17 cellular contexts compared by ENCODE assay signal in genomic region chr1:86779308-86780191, GRCh38.
DNase-seq lines count a peak whose midpoint lies in the region; ATAC-seq and TF ChIP-seq lines count a peak whose summit lies in the region.
"Had no signal": no experiment of that assay in that cellular context is flagged by ENCODE, and none has a peak within 500 bp of the region (broad histone marks: within the 10 kb centered on the region; RNA-seq: fewer than 3 reads in every experiment).

No MANE protein-coding gene starts in this region.

- no TSS peak for BruUV-seq in mammary epithelial cell (replicated peaks; lab: Mats Ljungman, UMichigan)

- H2BK15ac ChIP-seq in mesenchymal stem cell (ENCODE audit: low read depth, poor library complexity, severe bottlenecking) = no peak overlapping the region

- H3K4me1 Mint-ChIP-seq in CD14-positive monocyte = peaks cover 37% of the 10 kb centered on the region

- no peaks in the 10 kb centered on the region for H3K27me3 Mint-ChIP-seq in CD14-positive monocyte (ENCODE audit: low read depth in 3 of 3)
- H3K27me3 Mint-ChIP-seq: naive thymus-derived CD8-positive, alpha-beta T cell had no signal

- H2BK5ac ChIP-seq in mesenchymal stem cell (ENCODE audit: low read depth, low read length, poor library complexity, severe bottlenecking) = no peak overlapping the region

- no peak for TF ChIP-seq CTCF in mammary epithelial cell (conservative IDR thresholded peaks at IDR 0.05 in 1 of 2, IDR thresholded peaks at IDR 0.05 in 1 of 2; ENCODE audit: extremely low read depth in 1 of 2, insufficient read depth in 1 of 2, low read depth in 1 of 2, low read length in 2 of 2)
- no peak for TF ChIP-seq CTCF in CD14-positive monocyte (IDR thresholded peaks at IDR 0.05)

- H4K20me1 ChIP-seq in mammary epithelial cell (ENCODE audit: insufficient read depth, low read length) = no peaks in the 10 kb centered on the region

- DNase-seq in DMS 273 treated with DMSO at 0.1 percent for 48 hours (lab: John Stamatoyannopoulos, UW) (peak; percentile 23), NCI-H2107 (lab: John Stamatoyannopoulos, UW) (peak; percentile 73), mammary epithelial cell (peak; percentile 21), mesenchymal stem cell (peak; percentile 50), NCI-H1436 treated with DMSO at 0.1 percent for 48 hours (lab: John Stamatoyannopoulos, UW) (no peak), CD14-positive monocyte (ENCODE audit: low spot score) (no peak), NOMO-1 treated with DMSO at 0.1 percent for 48 hours (lab: John Stamatoyannopoulos, UW; ENCODE audit: unreplicated experiment) (no peak)
- DNase-seq: activated T-cell treated with anti-CD3 and anti-CD28 coated beads, Interleukin-2, amount 50 U/mL, for 1 hour; erythroblast; naive thymus-derived CD8-positive, alpha-beta T cell; NCI-H2081; SHP77 treated with DMSO at 0.1 percent for 48 hours; uterus had no signal

- no peak overlapping the region for H3K14ac ChIP-seq in mesenchymal stem cell (ENCODE audit: low read length in 2 of 2)

- H3K36me3 ChIP-seq in mammary epithelial cell (ENCODE audit: insufficient read depth, low read length) (no peaks in the 10 kb centered on the region), mesenchymal stem cell (ENCODE audit: control insufficient read depth in 1 of 2, insufficient read depth in 2 of 2, low read depth in 1 of 2, low read length in 2 of 2) (no peaks in the 10 kb centered on the region)
- H3K36me3 ChIP-seq: uterus had no signal

- CTCF ChIA-PET in mammary epithelial cell (lab: Charles Lee; ENCODE audit: low non-redundant PET) = interaction anchor here (0.7 kb wide), 1 partner anchor 1291 kb away, joined by 3 read pairs; no protein-coding TSS in a partner anchor

- H3K79me1 ChIP-seq in mesenchymal stem cell (replicated peaks; ENCODE audit: low read length, poor library complexity, severe bottlenecking) = no peaks in the 10 kb centered on the region

- H2BK12ac ChIP-seq in mesenchymal stem cell (ENCODE audit: low read length in 2 of 2) = no peak overlapping the region

- no peaks in the 10 kb centered on the region for H3K79me2 ChIP-seq in mammary epithelial cell (ENCODE audit: insufficient read depth, low read length)

- H3K27ac ChIP-seq in mammary epithelial cell (ENCODE audit: insufficient read depth, low read depth, low read length) (no peak overlapping the region), mesenchymal stem cell (ENCODE audit: low read length, poor library complexity, severe bottlenecking) (no peak overlapping the region)
- H3K27ac ChIP-seq: C4-2B, uterus, VCaP had no signal

- in situ Hi-C loops in mammary epithelial cell (cut with MboI; ENCODE audit: low sequenced_read_pairs in 2 of 2) = loop anchor here in 1 of 2 donors (10.0 kb wide), 1 partner anchor 135 kb away; the partner anchor contains the start of genes HS2ST1 and SELENOF

- intact Hi-C loops in mammary epithelial cell (cut with micrococcal nuclease) (loop anchor here (2.0 kb wide), 1 partner anchor 135 kb away; the partner anchor contains the start of genes HS2ST1 and SELENOF), CD14-positive monocyte (cut with micrococcal nuclease) (loop anchor here in 1 of 2 donors (10.0 kb wide), 3 partner anchors 75 to 645 kb away; partner anchors contain the start of genes HS2ST1, SELENOF and SH3GLB1)

- no peak overlapping the region for H3K4me3 Mint-ChIP-seq in CD14-positive monocyte
- H3K4me3 Mint-ChIP-seq: brain; naive thymus-derived CD8-positive, alpha-beta T cell had no signal

- peaks cover 26% of the 10 kb centered on the region for H3K4me1 ChIP-seq in mammary epithelial cell (ENCODE audit: insufficient read depth, low read length)
- H3K4me1 ChIP-seq in mesenchymal stem cell (ENCODE audit: control insufficient read depth, insufficient read depth, low read depth, low read length) = no peaks in the 10 kb centered on the region

- peaks cover 0 to 8% of the 10 kb centered on the region in 2 donors for H3K36me3 Mint-ChIP-seq in CD14-positive monocyte

- 95% methylated on average over 6 of the region's 8 CpGs for WGBS in mammary epithelial cell (ENCODE audit: low coverage, missing lambda C conversion rate)
- WGBS in mesenchymal stem cell = 76% methylated on average over 7 of the region's 8 CpGs

- no peak overlapping the region for H3K4ac ChIP-seq in mesenchymal stem cell (ENCODE audit: low read depth in 1 of 2, low read length in 2 of 2)

- no peaks in the 10 kb centered on the region for H3K9me3 ChIP-seq in mammary epithelial cell (replicated peaks; ENCODE audit: insufficient read depth, low read length)
- no peaks in the 10 kb centered on the region for H3K9me3 ChIP-seq in mesenchymal stem cell (ENCODE audit: control insufficient read depth, low read length)
- H3K9me3 ChIP-seq: uterus had no signal

- H3K23ac ChIP-seq in mesenchymal stem cell (ENCODE audit: low read length in 2 of 2) = no peak overlapping the region

- no peak overlapping the region for H3K9ac ChIP-seq in mammary epithelial cell (ENCODE audit: insufficient read depth, low read length)
- no peak overlapping the region for H3K9ac ChIP-seq in mesenchymal stem cell (ENCODE audit: low read length)

- H3K4me3 ChIP-seq in mammary epithelial cell (replicated peaks in 1 of 3; ENCODE audit: insufficient read depth in 1 of 3, low read depth in 2 of 3, low read length in 3 of 3) (no peak overlapping the region), mesenchymal stem cell (ENCODE audit: insufficient read depth in 1 of 2, low read depth in 1 of 2, low read length in 2 of 2) (no peak overlapping the region)
- H3K4me3 ChIP-seq: uterus had no signal

- no peak overlapping the region for H4K8ac ChIP-seq in mesenchymal stem cell (ENCODE audit: low read length)

- H2BK120ac ChIP-seq in mesenchymal stem cell (ENCODE audit: low read depth, low read length) = no peak overlapping the region

- peaks cover 0 to 5% (median 1%) of the 10 kb centered on the region in 7 donors for H3K9me3 Mint-ChIP-seq in CD14-positive monocyte

- no peak for ATAC-seq in HG02938 (IDR thresholded peaks at IDR 0.05; ENCODE audit: unreplicated experiment)
- ATAC-seq: naive thymus-derived CD8-positive, alpha-beta T cell had no signal

- dilution Hi-C loops in mammary epithelial cell (cut with HindIII; ENCODE audit: low sequenced_read_pairs) = no loop called here

- H4K91ac ChIP-seq in mesenchymal stem cell (ENCODE audit: low read length) = no peak overlapping the region

- H2AFZ ChIP-seq in mammary epithelial cell (ENCODE audit: low read depth, low read length) (no peak overlapping the region), mesenchymal stem cell (ENCODE audit: low read depth, low read length) (no peak overlapping the region)

- H3K27me3 ChIP-seq in mammary epithelial cell (ENCODE audit: insufficient read depth, low read length) = no peaks in the 10 kb centered on the region
- H3K27me3 ChIP-seq in mesenchymal stem cell (ENCODE audit: control insufficient read depth in 1 of 2, insufficient read depth in 1 of 2, low read length in 2 of 2) = no peaks in the 10 kb centered on the region
- H3K27me3 ChIP-seq: uterus had no signal

- H3K18ac ChIP-seq in mesenchymal stem cell (ENCODE audit: low read depth in 1 of 2, low read length in 2 of 2) = peak overlapping the region in 1 of 2 experiments; percentile 60

- peak overlapping the region in 1 of 7 donors; percentile 75 for H3K27ac Mint-ChIP-seq in CD14-positive monocyte
- H3K27ac Mint-ChIP-seq: naive thymus-derived CD8-positive, alpha-beta T cell had no signal

- H3K4me2 ChIP-seq in mammary epithelial cell (ENCODE audit: insufficient read depth, low read depth, low read length) (no peak overlapping the region), mesenchymal stem cell (ENCODE audit: low read length, poor library complexity, severe bottlenecking) (no peak overlapping the region)

- H2AK5ac ChIP-seq in mesenchymal stem cell (ENCODE audit: low read length, severe bottlenecking) = no peak overlapping the region

Comparison
In these comparisons a context has a peak if more than half of its experiments do, and no peak if none do; other contexts are left out.
1. DNase-seq: peak in DMS 273 treated with DMSO at 0.1 percent for 48 hours (single experiment), NCI-H2107 (single experiment), mammary epithelial cell (single experiment) and mesenchymal stem cell (single experiment); none in NCI-H1436 treated with DMSO at 0.1 percent for 48 hours (single experiment), CD14-positive monocyte (single experiment) and NOMO-1 treated with DMSO at 0.1 percent for 48 hours (single experiment).